26 cellular contexts compared by ENCODE assay signal in genomic region chr3:87898971-87899370, GRCh38.
"Had no signal": no experiment of that assay in that cellular context is flagged by ENCODE, and none has a peak within 500 bp of the region (broad histone marks: within the 10 kb centered on the region; RNA-seq: fewer than 3 reads in every experiment).

No MANE protein-coding gene starts in this region.

- H3K27ac ChIP-seq: colonic mucosa, coronary artery, dorsolateral prefrontal cortex, epithelial cell of prostate, esophagus muscularis mucosa, esophagus squamous epithelium, foreskin keratinocyte, gastrocnemius medialis, gastroesophageal sphincter, heart left ventricle, heart right ventricle had no signal

- H3K36me3 ChIP-seq: colonic mucosa, esophagus muscularis mucosa, esophagus squamous epithelium, gastrocnemius medialis, gastroesophageal sphincter, heart left ventricle, heart right ventricle had no signal

- H3K4me3 ChIP-seq: colonic mucosa, coronary artery, dorsolateral prefrontal cortex, esophagus muscularis mucosa, esophagus squamous epithelium, gastrocnemius medialis, gastroesophageal sphincter, heart left ventricle, heart right ventricle had no signal

- H3K27me3 ChIP-seq: colonic mucosa, dorsolateral prefrontal cortex, esophagus muscularis mucosa, esophagus squamous epithelium, foreskin keratinocyte, gastrocnemius medialis, gastroesophageal sphincter had no signal

- FAIRE-seq: endometrium, endothelial cell of umbilical vein had no signal

- DNase-seq: colonic mucosa; cortex of kidney; dermis blood vessel endothelial cell; effector CD4-positive, alpha-beta T cell; effector CD8-positive, alpha-beta T cell; effector memory CD4-positive, alpha-beta T cell; effector memory CD8-positive, alpha-beta T cell; endodermal cell; erythroblast; esophagus squamous epithelium; foreskin fibroblast; foreskin keratinocyte; foreskin melanocyte; gastrocnemius medialis; glutamatergic neuron; head of caudate nucleus; heart left ventricle; heart right ventricle had no signal

- H3K9me3 ChIP-seq: colonic mucosa, esophagus muscularis mucosa, esophagus squamous epithelium, gastrocnemius medialis, gastroesophageal sphincter, heart left ventricle, heart right ventricle had no signal

- ATAC-seq: effector memory CD8-positive, alpha-beta T cell; esophagus mucosa; foreskin keratinocyte; gastrocnemius medialis; gastroesophageal sphincter; heart left ventricle; heart right ventricle had no signal

- H3K4me1 ChIP-seq: colonic mucosa, esophagus muscularis mucosa, esophagus squamous epithelium, foreskin keratinocyte, gastrocnemius medialis, gastroesophageal sphincter, heart left ventricle, heart right ventricle had no signal
